Comparison of ENCODE assay signal across 9 cellular contexts in genomic region chr5:56011835-56012234, GRCh38. TPM values are rescaled to one million over a fixed set of nuclear protein-coding genes. Genes with fewer than 3 reads are reported as not detected.
DNase-seq lines count a peak whose midpoint lies in the region; ATAC-seq, FAIRE-seq and TF ChIP-seq lines count a peak whose summit lies in the region.
"Had no signal": no experiment of that assay in that cellular context is flagged by ENCODE, and none has a peak within 500 bp of the region (broad histone marks: within the 10 kb centered on the region; RNA-seq: fewer than 3 reads in every experiment).

No MANE protein-coding gene starts in this region.

- no peak for FAIRE-seq in K562 (lab: Jason Lieb, UNC)
- FAIRE-seq: TTC549 had no signal

- intact Hi-C loops in K562 (cut with micrococcal nuclease), result no loop called here

- no peaks in the 10 kb centered on the region for H3K27me3 Mint-ChIP-seq in nephron (ENCODE audit: low read depth)

- 56% methylated on average over 3 of the region's 3 CpGs for WGBS in K562 (ENCODE audit: insufficient coverage, low coverage, missing lambda C conversion rate)

- in situ Hi-C loops in K562 (cut with MboI), result no loop called here

- H3K36me3 ChIP-seq in K562 (ENCODE audit: control insufficient read depth, insufficient read depth, low read length) (no peaks in the 10 kb centered on the region), WERI-Rb-1 (no peaks in the 10 kb centered on the region)

- peaks cover 7 to 12% of the 10 kb centered on the region in 2 experiments; a peak in 4 of 5 replicates for H3K4me1 ChIP-seq in K562 (replicated peaks in 1 of 2; ENCODE audit: control insufficient read depth in 2 of 2, insufficient read depth in 2 of 2, low read length in 2 of 2)

- H3K9me3 Mint-ChIP-seq in nephron, result peaks cover 12% of the 10 kb centered on the region

- no peaks in the 10 kb centered on the region for H3K79me2 ChIP-seq in K562 (ENCODE audit: control insufficient read depth, insufficient read depth, low read length)

- H3K27ac ChIP-seq in K562 (ENCODE audit: extremely low read depth, low read depth, low read length) (no peak overlapping the region), WERI-Rb-1 (no peak overlapping the region)

- H3K4me3 ChIP-seq in K562 (no peak overlapping the region), WERI-Rb-1 (ENCODE audit: low read depth, low read length) (no peak overlapping the region)

- H3K4me1 Mint-ChIP-seq in nephron, result peaks cover 9% of the 10 kb centered on the region

- no peak overlapping the region for H3K9ac ChIP-seq in K562 (ENCODE audit: insufficient read depth in 1 of 2, low read depth in 2 of 2, low read length in 2 of 2)

- H3K4me2 ChIP-seq in K562 (ENCODE audit: insufficient read depth, low read length), result no peak overlapping the region

- TF ChIP-seq EP300 in K562 (IDR thresholded peaks at IDR 0.05; ENCODE audit: low read length), result no peak

- no peaks in the 10 kb centered on the region for H3K9me1 ChIP-seq in K562 (ENCODE audit: control insufficient read depth, insufficient read depth, low read length)

- BruUV-seq in K562 (replicated peaks; lab: Mats Ljungman, UMichigan), result no TSS peak

- ATAC-seq in K562, result no peak

- H2AFZ ChIP-seq in K562 (ENCODE audit: low read depth, low read length), result no peak overlapping the region

- no peaks in the 10 kb centered on the region for H3K9me3 ChIP-seq in K562 (replicated peaks; ENCODE audit: control insufficient read depth, insufficient read depth, low read depth, low read length)
- H3K9me3 ChIP-seq in WERI-Rb-1 (ENCODE audit: severe bottlenecking), result peaks cover 3% of the 10 kb centered on the region

- CTCF ChIA-PET in K562 (lab: Yijun Ruan, JAX; ENCODE audit: low intra/inter-chr PET ratio), result interaction anchor here (0.5 kb wide), 1 partner anchor 141 kb away, joined by 3 read pairs; no protein-coding TSS in a partner anchor

- no peaks in the 10 kb centered on the region for H3K27me3 ChIP-seq in K562 (ENCODE audit: control insufficient read depth in 2 of 2, insufficient read depth in 2 of 2, low read length in 2 of 2)
- H3K27me3 ChIP-seq in WERI-Rb-1 (ENCODE audit: insufficient read depth, low read depth, severe bottlenecking), result no peaks in the 10 kb centered on the region

- no peak overlapping the region for H3K4me3 Mint-ChIP-seq in nephron

- POLR2A ChIA-PET in K562 (lab: Yijun Ruan, JAX), result interaction anchor here (0.6 kb wide), 1 partner anchor 224 kb away, joined by 4 read pairs; no protein-coding TSS in a partner anchor

- peak; percentile 57 for DNase-seq in GM03348 (ENCODE audit: low spot score)
- peak; percentile 32 for DNase-seq in HPDE6-E6E7 (ENCODE audit: extremely low spot score)
- no peak for DNase-seq in K562 (ENCODE audit: extremely low read depth in 1 of 4, low spot score in 3 of 4)
- DNase-seq in NCI-H2107 (lab: John Stamatoyannopoulos, UW), result no peak
- no peak for DNase-seq in NCI-H1105 treated with DMSO at 0.1 percent for 48 hours (lab: John Stamatoyannopoulos, UW)
- no peak for DNase-seq in WERI-Rb-1
- no peak for DNase-seq in COR-L47 (lab: John Stamatoyannopoulos, UW)

- H3K27ac Mint-ChIP-seq in nephron, result peak overlapping the region; percentile 8 to 31 (median 22)

- TF ChIP-seq RAD21 in K562 (CRISPR knock-in tag; conservative IDR thresholded peaks at IDR 0.05 in 1 of 2, IDR thresholded peaks at IDR 0.05 in 1 of 2), result no peak

- no peak for TF ChIP-seq POLR2A in K562 (conservative IDR thresholded peaks at IDR 0.05)

- H4K20me1 ChIP-seq in K562 (replicated peaks; ENCODE audit: control insufficient read depth, insufficient read depth, low read length), result no peaks in the 10 kb centered on the region

- peaks cover 5% of the 10 kb centered on the region for H3K36me3 Mint-ChIP-seq in nephron (ENCODE audit: low read depth)

- TF ChIP-seq CTCF in K562 (IDR thresholded peaks at IDR 0.05 in 2 of 3, conservative IDR thresholded peaks at IDR 0.05 in 1 of 3; ENCODE audit: insufficient read depth in 2 of 3, low read depth in 1 of 3, low read length in 3 of 3) (no peak), nephron (IDR thresholded peaks at IDR 0.05; ENCODE audit: unreplicated experiment in 3 of 3) (no peak), WERI-Rb-1 (IDR thresholded peaks at IDR 0.05; ENCODE audit: low read depth, low read length) (no peak)

TF ChIP-seq in K562, 482 proteins besides CTCF, POLR2A, EP300 and RAD21:
- TF ChIP-seq CBFA2T3 (IDR thresholded peaks at IDR 0.05), result peak; percentile 9; the same call in 1 of the 2 replicates
- no peak for TF ChIP-seq PRPF4 (IDR thresholded peaks at IDR 0.05; ENCODE audit: insufficient read depth, low read depth, low read length, poor library complexity, severe bottlenecking)

RNA-seq across cellular contexts. Expression of gene IL6ST, which starts 17.1 kb away (rescaled TPM):
- total RNA-seq in K562 (2011; cell fraction: chromatin; rRNA removed; ENCODE audit: low replicate concordance), result 26.8 and 77.1 TPM in 2 replicates
- 10.4 and 21.0 TPM in 2 replicates for total RNA-seq in K562 (2011; cell fraction: nucleolus; rRNA removed)
- 19.9 and 23.6 TPM in 2 replicates for total RNA-seq in K562 (2011; cell fraction: nucleoplasm; rRNA removed)
- total RNA-seq in K562 (2014; rRNA removed) (7.9 and 8.5 TPM in 2 replicates), K562 (2014; rRNA removed; fragmentation: Illumina TruSeq; extraction: Trizol) (14.6 and 18.5 TPM in 2 replicates), K562 (2015; rRNA removed; fragmentation: Illumina TruSeq; extraction: Trizol) (14.4 and 16.2 TPM in 2 replicates), K562 (2021) (17.7 and 18.2 TPM in 2 replicates)
- polyA plus RNA-seq in K562 (2011; rRNA removed) (16.7 and 27.0 TPM in 2 replicates), K562 (2014; fragmentation: Illumina TruSeq; extraction: Trizol) (7.9 and 11.0 TPM in 2 replicates), K562 (2014; fragmentation: Nextera tagmentation; extraction: Ambion mirVana) (1 to 10 TPM; 2.0 to 2.3 TPM), K562 (2014; rRNA removed) (4.5 and 5.3 TPM in 2 replicates)
- polyA plus RNA-seq in K562 (2011; cell fraction: cytosol; rRNA removed), result 5.8 and 7.8 TPM in 2 replicates
- 20.0 and 24.0 TPM in 2 replicates for polyA plus RNA-seq in K562 (2011; cell fraction: nucleus; rRNA removed)
- 7.3 and 7.8 TPM in 2 replicates for polyA plus RNA-seq in K562 (2012)
- polyA minus RNA-seq in K562 (2011; rRNA and poly(A)+ RNA removed), result 98.7 and 113 TPM in 2 replicates
- 12.9 and 37.6 TPM in 2 replicates for polyA minus RNA-seq in K562 (2011; cell fraction: cytosol; rRNA and poly(A)+ RNA removed)
- 15.9 and 33.5 TPM in 2 replicates for polyA minus RNA-seq in K562 (2011; cell fraction: nucleus; rRNA and poly(A)+ RNA removed)

Comparison
In these comparisons a context has a peak if more than half of its experiments do, and no peak if none do; other contexts are left out.
1. DNase-seq: peak in GM03348 (single experiment) and HPDE6-E6E7 (single experiment); none in K562 (0 of 4), NCI-H2107 (single experiment), NCI-H1105 treated with DMSO at 0.1 percent for 48 hours (single experiment), WERI-Rb-1 (single experiment) and COR-L47 (single experiment).